ENCODE assay signal across 22 cellular contexts in the genomic region with DNA sequence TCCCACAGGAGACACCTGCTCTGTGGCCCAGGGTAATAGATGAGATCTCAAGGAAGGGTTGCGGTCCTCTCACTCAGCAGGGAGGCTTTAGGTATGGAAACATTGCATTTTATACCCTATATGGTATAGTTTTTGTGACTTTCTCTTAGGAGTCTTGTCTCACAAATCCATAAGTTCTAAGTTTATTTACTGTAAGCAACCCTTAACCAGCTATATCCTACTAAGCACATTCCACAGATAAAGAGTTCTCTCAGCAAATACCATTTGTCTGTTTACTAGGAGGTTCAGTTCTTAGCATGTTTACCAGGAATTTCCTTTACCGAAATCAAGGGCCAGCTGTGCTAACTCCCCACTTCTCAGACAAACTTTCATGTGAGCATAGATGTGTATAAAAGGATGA.
"Had no signal": no experiment of that assay in that cellular context is flagged by ENCODE, and none has a peak within 500 bp of the region (broad histone marks: within the 10 kb centered on the region; RNA-seq: fewer than 3 reads in every experiment).

No MANE protein-coding gene starts in this region.

- H3K4me1 ChIP-seq: gastroesophageal sphincter, testis, uterus had no signal

- H3K36me3 ChIP-seq: gastroesophageal sphincter, uterus had no signal

- H3K27ac ChIP-seq: gastroesophageal sphincter, testis, uterus had no signal

- DNase-seq: activated CD4-positive, alpha-beta T cell treated with anti-CD3 and anti-CD28 coated beads for 36 hours; activated CD4-positive, alpha-beta T cell treated with anti-CD3 and anti-CD28 coated beads, Interleukin-2, amount 50 U/mL, for 4 hours; activated CD4-positive, CD25-positive, alpha-beta regulatory T cell; activated gamma-delta T cell; activated naive CD4-positive, alpha-beta T cell treated with anti-CD3 and anti-CD28 coated beads, Interleukin-2, amount 50 U/mL, for 16 hours; activated naive CD8-positive, alpha-beta T cell treated with anti-CD3 and anti-CD28 coated beads, Interleukin-2, amount 50 U/mL, for 24 hours; activated T-cell treated with anti-CD3 and anti-CD28 coated beads, Interleukin-2, amount 50 U/mL, for 24 hours; dermis blood vessel endothelial cell; effector CD4-positive, alpha-beta T cell; hippocampal formation; natural killer cell; posterior cingulate gyrus; right cardiac atrium; stimulated activated CD4-positive, alpha-beta T cell treated with anti-CD3 and anti-CD28 coated beads, Interleukin-4, amount 100 ng/mL, for 1 hour; stimulated activated naive CD8-positive, alpha-beta T cell treated with anti-CD3 and anti-CD28 coated beads, Interleukin-15, Interleukin-2, amounts not matched to agents 100 U/mL and 50 U/mL, for 24 hours; T-helper 1 cell; testis; uterus had no signal

- FAIRE-seq: bronchial epithelial cell, colon, endometrium had no signal

- H3K4me3 ChIP-seq: gastroesophageal sphincter, testis, uterus had no signal

- H3K27me3 ChIP-seq: gastroesophageal sphincter, testis, uterus had no signal

- H3K9me3 ChIP-seq: gastroesophageal sphincter, testis, uterus had no signal

- ATAC-seq: activated CD4-positive, alpha-beta T cell treated with anti-CD3 and anti-CD28 coated beads for 36 hours; activated naive CD8-positive, alpha-beta T cell treated with anti-CD3 and anti-CD28 coated beads, Interleukin-2, amount 50 U/mL, for 24 hours; gastroesophageal sphincter; natural killer cell; right cardiac atrium; stimulated activated naive CD8-positive, alpha-beta T cell treated with anti-CD3 and anti-CD28 coated beads, Interleukin-15, Interleukin-2, amounts not matched to agents 100 U/mL and 50 U/mL, for 24 hours had no signal
